Comparison of ENCODE assay signal across 13 cellular contexts in genomic region chr1:32496127-32496526, GRCh38. TPM values are rescaled to one million over a fixed set of nuclear protein-coding genes. Genes with fewer than 3 reads are reported as not detected.
A peak's percentile ranks its signal among the peaks of the same experiment; 100 is the strongest.
DNase-seq lines count a peak whose midpoint lies in the region; ATAC-seq and TF ChIP-seq lines count a peak whose summit lies in the region.
"Had no signal": no experiment of that assay in that cellular context is flagged by ENCODE, and none has a peak within 500 bp of the region (broad histone marks: within the 10 kb centered on the region; RNA-seq: fewer than 3 reads in every experiment).

No MANE protein-coding gene starts in this region.

- H3K4me3 Mint-ChIP-seq in WTC11 = no peak overlapping the region

- intact Hi-C loops in sciatic nerve (cut with DNase I) = no loop called here

- DNase-seq in HT1080 (ENCODE audit: low read depth) (peak; percentile 50), WTC11 (ENCODE audit: low spot score) (no peak), fibroblast of villous mesenchyme (ENCODE audit: low read depth) (peak; percentile 66), sciatic nerve (ENCODE audit: low spot score) (no peak), SIG-M5 treated with dmso at 0.1 percent for 504 hours (lab: John Stamatoyannopoulos, UW; ENCODE audit: unreplicated experiment) (no peak), NCI-H128 (lab: John Stamatoyannopoulos, UW; ENCODE audit: unreplicated experiment) (no peak)
- no peak for DNase-seq in stimulated activated naive CD4-positive, alpha-beta T cell (lab: John Stamatoyannopoulos, UW)
- DNase-seq: activated CD4-positive, alpha-beta T cell treated with anti-CD3 and anti-CD28 coated beads, Interleukin-2, amount 50 U/mL, for 48 hours; NCI-H1417; stimulated activated CD4-positive, alpha-beta T cell treated with anti-CD3 and anti-CD28 coated beads, Interleukin-4, amount 100 ng/mL, for 4 hours; upper lobe of right lung had no signal

- TF ChIP-seq CTCF in WTC11 (IDR thresholded peaks at IDR 0.05) (no peak), fibroblast of villous mesenchyme (IDR thresholded peaks at IDR 0.05; ENCODE audit: insufficient read depth, low read depth, low read length) (no peak)

- H3K9me3 Mint-ChIP-seq in WTC11 = no peaks in the 10 kb centered on the region

- CTCF ChIA-PET in WTC11 (lab: Charles Lee) = interaction anchor here (0.5 to 1.2 kb wide), 3 partner anchors 24 to 1094 kb away, joined by 3 to 5 read pairs (median 3); no protein-coding TSS in a partner anchor

- no peak overlapping the region; the same call in 1 of the 2 replicates for H3K27ac Mint-ChIP-seq in WTC11

- ATAC-seq in WTC11 (no peak), sciatic nerve (peak; percentile 44), HG03342 (IDR thresholded peaks at IDR 0.05; ENCODE audit: unreplicated experiment) (no peak)
- ATAC-seq: Panc1, upper lobe of right lung had no signal

- H3K4me3 ChIP-seq in fibroblast of villous mesenchyme (ENCODE audit: low read depth, low read length) = peak overlapping the region; percentile 13
- H3K4me3 ChIP-seq: upper lobe of right lung had no signal

- peaks cover 10% of the 10 kb centered on the region for H3K4me1 Mint-ChIP-seq in WTC11

- no peaks in the 10 kb centered on the region for H3K27me3 Mint-ChIP-seq in WTC11 (ENCODE audit: low read depth)

- POLR2A ChIA-PET in WTC11 (lab: Charles Lee) = interaction anchor here (1.1 kb wide), 1 partner anchor 155 kb away, joined by 3 read pairs; the partner anchor contains the start of gene RBBP4

- H3K36me3 Mint-ChIP-seq in WTC11 = no peaks in the 10 kb centered on the region

TF ChIP-seq in WTC11, 78 proteins besides CTCF, POLR2A, EP300 and RAD21:
- TF ChIP-seq, protein P1, sequence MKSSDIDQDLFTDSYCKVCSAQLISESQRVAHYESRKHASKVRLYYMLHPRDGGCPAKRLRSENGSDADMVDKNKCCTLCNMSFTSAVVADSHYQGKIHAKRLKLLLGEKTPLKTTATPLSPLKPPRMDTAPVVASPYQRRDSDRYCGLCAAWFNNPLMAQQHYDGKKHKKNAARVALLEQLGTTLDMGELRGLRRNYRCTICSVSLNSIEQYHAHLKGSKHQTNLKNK (CRISPR knock-in tag; IDR thresholded peaks at IDR 0.05) = no peak
- TF ChIP-seq GABPB1 (CRISPR knock-in tag; IDR thresholded peaks at IDR 0.05) = 0 out of 2 replicates have a peak, but pooled peaks have one; percentile 56

RNA-seq across cellular contexts. Expression of gene ZBTB8B, which starts 31.3 kb away (rescaled TPM):
- total RNA-seq in HT1080 (2014; rRNA removed; shearing (Covaris generic)) = not detected in 2 replicates
- not detected in 2 replicates for polyA plus RNA-seq in HT1080 (2015; cell fraction: cytosol; rRNA removed)
- polyA plus RNA-seq in HT1080 (2015; cell fraction: nucleus; rRNA removed) = 0.01 TPM in 1 of 2 replicates, not detected in the other
- total RNA-seq in WTC11 (2021) (2.7 to 3.8 TPM (median 3.7 TPM) in 3 replicates), fibroblast of villous mesenchyme (not detected in 2 replicates), sciatic nerve (0.04 TPM)
- total RNA-seq: upper lobe of right lung had no signal

RNA-seq across cellular contexts. Expression of gene ZBTB8A, which starts 43.1 kb away (rescaled TPM):
- 1.9 and 3.1 TPM in 2 replicates for total RNA-seq in HT1080 (2014; rRNA removed; shearing (Covaris generic))
- 2.1 and 2.3 TPM in 2 replicates for polyA plus RNA-seq in HT1080 (2015; cell fraction: cytosol; rRNA removed)
- polyA plus RNA-seq in HT1080 (2015; cell fraction: nucleus; rRNA removed) = 2.4 and 3.0 TPM in 2 replicates
- total RNA-seq in WTC11 (2021) (7.1 to 8.2 TPM (median 7.7 TPM) in 3 replicates), fibroblast of villous mesenchyme (5.2 and 5.6 TPM in 2 replicates), sciatic nerve (8.9 TPM)

Comparison
In these comparisons a context has a peak if more than half of its experiments do, and no peak if none do; other contexts are left out.
1. DNase-seq: peak in HT1080 (single experiment) and fibroblast of villous mesenchyme (single experiment); none in WTC11 (single experiment), sciatic nerve (single experiment), SIG-M5 treated with dmso at 0.1 percent for 504 hours (single experiment), stimulated activated naive CD4-positive, alpha-beta T cell (0 of 6) and NCI-H128 (single experiment).